ENCODE assay signal across 1 cellular context in the genomic region with DNA sequence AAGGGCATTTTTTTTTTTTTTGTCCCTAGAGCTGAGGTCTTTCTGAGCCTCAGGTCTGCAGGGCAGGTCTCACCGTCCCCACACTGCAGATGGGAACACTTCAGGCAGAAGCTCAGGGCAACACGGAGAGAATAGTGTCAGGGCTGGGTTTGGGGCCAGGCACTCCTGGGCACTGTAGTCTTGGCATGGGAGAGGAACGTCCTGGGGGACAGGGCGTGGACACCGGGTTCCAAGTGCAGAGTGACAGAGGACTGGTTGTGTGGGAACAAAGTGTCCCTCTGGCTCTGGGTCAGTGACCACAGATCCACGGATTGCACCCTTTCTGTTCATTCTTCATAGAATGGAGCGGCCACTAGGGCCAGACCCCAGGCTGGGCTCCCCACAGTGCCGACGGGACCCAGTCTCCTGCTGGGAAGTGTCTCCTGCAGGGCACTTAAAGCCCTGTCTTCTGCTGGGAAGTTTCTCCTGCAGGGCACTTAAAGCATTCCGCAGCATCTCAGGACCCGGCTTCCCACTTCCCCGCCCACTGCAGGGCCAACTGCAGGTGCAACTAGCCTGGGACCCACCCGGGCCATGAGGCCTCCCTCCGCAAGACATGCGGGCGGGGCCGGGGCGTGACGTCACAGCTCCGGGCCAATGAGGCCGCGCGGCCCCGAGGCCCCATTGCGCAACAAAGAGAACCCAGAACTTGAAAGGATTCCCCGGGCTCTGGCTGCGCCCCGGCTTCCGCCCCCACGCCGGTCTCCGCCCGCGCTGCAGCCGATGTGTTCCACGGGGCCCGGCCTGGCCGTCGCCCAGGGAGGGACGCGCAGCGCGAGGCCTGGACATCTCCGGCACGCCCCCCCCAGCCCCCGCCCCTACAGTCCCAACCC.
TF ChIP-seq lines count a peak whose summit lies in the region.

No MANE protein-coding gene starts in this region.

TF ChIP-seq in GM12878, 131 proteins besides CTCF, POLR2A, EP300 and RAD21:
- TF ChIP-seq RFX5 (IDR thresholded peaks at IDR 0.05; ENCODE audit: low read depth, low read length) (peak; percentile 26; the same call in 1 of the 2 replicates), JUNB (IDR thresholded peaks at IDR 0.05) (no peak), SPI1 (IDR thresholded peaks at IDR 0.05; ENCODE audit: borderline replicate concordance, insufficient read depth, low read depth, low read length) (no peak), ETV6 (conservative IDR thresholded peaks at IDR 0.05 in 1 of 2, IDR thresholded peaks at IDR 0.05 in 1 of 2; ENCODE audit: borderline replicate concordance in 1 of 2, low read depth in 1 of 2) (no peak), NR2F1 (conservative IDR thresholded peaks at IDR 0.05) (no peak), ATF7 (IDR thresholded peaks at IDR 0.05; ENCODE audit: low read depth) (peak; percentile 53), EGR1 (IDR thresholded peaks at IDR 0.05; ENCODE audit: borderline replicate concordance in 1 of 2, low read depth in 2 of 2, low read length in 2 of 2) (peak in 1 of 2 experiments; percentile 83; a peak in 2 of 3 replicates), TARDBP (IDR thresholded peaks at IDR 0.05; ENCODE audit: borderline replicate concordance) (no peak), SREBF1 (IDR thresholded peaks at IDR 0.05; ENCODE audit: low read length) (no peak), KAT2A (conservative IDR thresholded peaks at IDR 0.05; ENCODE audit: control insufficient read depth, low read depth, low read length) (no peak), BRCA1 (IDR thresholded peaks at IDR 0.05; ENCODE audit: low read depth, low read length) (no peak), RUNX3 (IDR thresholded peaks at IDR 0.05; ENCODE audit: low read length) (no peak), BHLHE40 (IDR thresholded peaks at IDR 0.05; ENCODE audit: borderline replicate concordance in 1 of 2, low read depth in 2 of 2, low read length in 1 of 2) (no peak), PML (IDR thresholded peaks at IDR 0.05; ENCODE audit: low read length) (no peak), ZNF24 (IDR thresholded peaks at IDR 0.05) (peak; percentile 80; the same call in 1 of the 2 replicates), YBX1 (IDR thresholded peaks at IDR 0.05) (no peak), EED (IDR thresholded peaks at IDR 0.05; ENCODE audit: low read depth) (no peak), CREB1 (IDR thresholded peaks at IDR 0.05; ENCODE audit: low read depth) (peak; percentile 84), ZNF207 (IDR thresholded peaks at IDR 0.05; ENCODE audit: borderline replicate concordance) (no peak), CHD1 (IDR thresholded peaks at IDR 0.05; ENCODE audit: low read depth, low read length) (no peak), GATAD2B (conservative IDR thresholded peaks at IDR 0.05; ENCODE audit: low read depth) (no peak), NBN (IDR thresholded peaks at IDR 0.05) (peak; percentile 96), SRF (IDR thresholded peaks at IDR 0.05; ENCODE audit: low read depth in 2 of 2, low read length in 2 of 2) (no peak), RB1 (IDR thresholded peaks at IDR 0.05; ENCODE audit: borderline replicate concordance) (no peak), CBX5 (IDR thresholded peaks at IDR 0.05; ENCODE audit: low read depth) (no peak), FOXK2 (IDR thresholded peaks at IDR 0.05) (no peak), TAF1 (IDR thresholded peaks at IDR 0.05; ENCODE audit: borderline replicate concordance, low read depth, low read length) (no peak), NFXL1 (IDR thresholded peaks at IDR 0.05; ENCODE audit: borderline replicate concordance) (no peak), NFYA (IDR thresholded peaks at IDR 0.05; ENCODE audit: borderline replicate concordance, low read depth, low read length) (no peak), MXI1 (IDR thresholded peaks at IDR 0.05; ENCODE audit: low read depth, low read length) (no peak), IRF4 (IDR thresholded peaks at IDR 0.05; ENCODE audit: low read depth, low read length) (no peak), CREM (IDR thresholded peaks at IDR 0.05; ENCODE audit: low read depth) (peak; percentile 86), ZNF622 (IDR thresholded peaks at IDR 0.05) (no peak), CEBPB (IDR thresholded peaks at IDR 0.05; ENCODE audit: borderline replicate concordance in 1 of 2, low read depth in 2 of 2, low read length in 2 of 2) (peak in 1 of 2 experiments; percentile 100; a peak in 2 of 4 replicates)
- TF ChIP-seq, protein P1, sequence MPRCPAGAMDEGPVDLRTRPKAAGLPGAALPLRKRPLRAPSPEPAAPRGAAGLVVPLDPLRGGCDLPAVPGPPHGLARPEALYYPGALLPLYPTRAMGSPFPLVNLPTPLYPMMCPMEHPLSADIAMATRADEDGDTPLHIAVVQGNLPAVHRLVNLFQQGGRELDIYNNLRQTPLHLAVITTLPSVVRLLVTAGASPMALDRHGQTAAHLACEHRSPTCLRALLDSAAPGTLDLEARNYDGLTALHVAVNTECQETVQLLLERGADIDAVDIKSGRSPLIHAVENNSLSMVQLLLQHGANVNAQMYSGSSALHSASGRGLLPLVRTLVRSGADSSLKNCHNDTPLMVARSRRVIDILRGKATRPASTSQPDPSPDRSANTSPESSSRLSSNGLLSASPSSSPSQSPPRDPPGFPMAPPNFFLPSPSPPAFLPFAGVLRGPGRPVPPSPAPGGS (IDR thresholded peaks at IDR 0.05; ENCODE audit: borderline replicate concordance, insufficient read depth, low read depth, low read length, poor library complexity, severe bottlenecking): no peak
- TF ChIP-seq, protein P2, sequence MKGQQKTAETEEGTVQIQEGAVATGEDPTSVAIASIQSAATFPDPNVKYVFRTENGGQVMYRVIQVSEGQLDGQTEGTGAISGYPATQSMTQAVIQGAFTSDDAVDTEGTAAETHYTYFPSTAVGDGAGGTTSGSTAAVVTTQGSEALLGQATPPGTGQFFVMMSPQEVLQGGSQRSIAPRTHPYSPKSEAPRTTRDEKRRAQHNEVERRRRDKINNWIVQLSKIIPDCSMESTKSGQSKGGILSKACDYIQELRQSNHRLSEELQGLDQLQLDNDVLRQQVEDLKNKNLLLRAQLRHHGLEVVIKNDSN (IDR thresholded peaks at IDR 0.05; ENCODE audit: borderline replicate concordance, extremely low read length, insufficient read depth, low read depth, low read length): no peak
- TF ChIP-seq, protein P3, sequence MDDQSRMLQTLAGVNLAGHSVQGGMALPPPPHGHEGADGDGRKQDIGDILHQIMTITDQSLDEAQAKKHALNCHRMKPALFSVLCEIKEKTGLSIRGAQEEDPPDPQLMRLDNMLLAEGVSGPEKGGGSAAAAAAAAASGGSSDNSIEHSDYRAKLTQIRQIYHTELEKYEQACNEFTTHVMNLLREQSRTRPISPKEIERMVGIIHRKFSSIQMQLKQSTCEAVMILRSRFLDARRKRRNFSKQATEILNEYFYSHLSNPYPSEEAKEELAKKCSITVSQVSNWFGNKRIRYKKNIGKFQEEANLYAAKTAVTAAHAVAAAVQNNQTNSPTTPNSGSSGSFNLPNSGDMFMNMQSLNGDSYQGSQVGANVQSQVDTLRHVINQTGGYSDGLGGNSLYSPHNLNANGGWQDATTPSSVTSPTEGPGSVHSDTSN (IDR thresholded peaks at IDR 0.05; ENCODE audit: insufficient replicate concordance, low read depth, low read length): no peak
- TF ChIP-seq, protein P4, sequence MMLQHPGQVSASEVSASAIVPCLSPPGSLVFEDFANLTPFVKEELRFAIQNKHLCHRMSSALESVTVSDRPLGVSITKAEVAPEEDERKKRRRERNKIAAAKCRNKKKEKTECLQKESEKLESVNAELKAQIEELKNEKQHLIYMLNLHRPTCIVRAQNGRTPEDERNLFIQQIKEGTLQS (IDR thresholded peaks at IDR 0.05; ENCODE audit: borderline replicate concordance, extremely low read depth, low read depth, low read length): no peak
- TF ChIP-seq, protein P5, sequence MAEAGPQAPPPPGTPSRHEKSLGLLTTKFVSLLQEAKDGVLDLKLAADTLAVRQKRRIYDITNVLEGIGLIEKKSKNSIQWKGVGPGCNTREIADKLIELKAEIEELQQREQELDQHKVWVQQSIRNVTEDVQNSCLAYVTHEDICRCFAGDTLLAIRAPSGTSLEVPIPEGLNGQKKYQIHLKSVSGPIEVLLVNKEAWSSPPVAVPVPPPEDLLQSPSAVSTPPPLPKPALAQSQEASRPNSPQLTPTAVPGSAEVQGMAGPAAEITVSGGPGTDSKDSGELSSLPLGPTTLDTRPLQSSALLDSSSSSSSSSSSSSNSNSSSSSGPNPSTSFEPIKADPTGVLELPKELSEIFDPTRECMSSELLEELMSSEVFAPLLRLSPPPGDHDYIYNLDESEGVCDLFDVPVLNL (IDR thresholded peaks at IDR 0.05; ENCODE audit: low read depth, low read length): no peak
